18 cellular contexts compared by ENCODE assay signal in the genomic region with DNA sequence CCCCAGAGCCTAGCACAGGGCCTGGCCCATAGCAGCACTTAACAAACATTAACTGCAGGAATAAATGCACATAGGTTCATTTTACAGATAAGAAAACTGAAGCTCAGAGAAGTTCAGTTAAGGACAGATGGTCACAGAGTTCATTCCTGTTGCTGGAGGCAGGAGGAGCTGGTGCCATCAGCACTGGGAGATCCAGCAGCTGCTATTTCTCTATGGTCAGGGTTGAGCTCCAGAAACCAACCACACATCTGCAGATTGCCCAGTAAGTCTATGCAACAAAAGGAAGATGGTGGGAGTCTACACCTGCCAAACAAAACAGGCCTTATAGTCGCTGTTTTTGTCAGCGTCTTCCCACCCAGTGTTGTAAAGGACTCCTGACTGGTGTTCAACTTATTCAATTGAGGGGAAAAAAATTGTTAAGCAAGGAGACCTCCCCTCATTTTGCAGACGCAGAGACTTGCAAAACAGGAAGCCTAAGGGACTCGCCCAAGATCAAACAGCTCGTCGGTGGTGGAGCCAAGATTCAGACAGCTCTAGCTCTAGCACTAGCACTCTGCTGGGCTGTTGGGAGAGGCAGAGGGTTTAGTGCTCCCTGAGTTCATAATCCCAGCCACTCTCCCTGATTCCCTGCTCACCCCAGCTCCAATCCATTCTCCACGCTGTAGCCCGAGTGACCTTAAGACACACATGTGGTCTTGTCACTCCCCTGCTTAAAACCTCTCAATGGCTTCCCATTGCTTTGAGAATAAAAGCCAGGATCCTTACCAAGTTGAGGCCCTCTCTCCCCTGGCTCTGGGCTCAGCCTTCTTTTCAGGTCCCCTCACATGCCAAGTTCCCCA.
DNase-seq lines count a peak whose midpoint lies in the region; TF ChIP-seq lines count a peak whose summit lies in the region.
"Had no signal": no experiment of that assay in that cellular context is flagged by ENCODE, and none has a peak within 500 bp of the region (broad histone marks: within the 10 kb centered on the region; RNA-seq: fewer than 3 reads in every experiment).

No MANE protein-coding gene starts in this region.

- H3K27ac ChIP-seq in HL-60 (replicated peaks) = peak overlapping the region; percentile 11
- H3K27ac ChIP-seq: 22Rv1, heart right ventricle, KMS-11, Peyer's patch had no signal

- TF ChIP-seq CTCF in HL-60 (IDR thresholded peaks at IDR 0.05; ENCODE audit: insufficient read depth, low read length) = no peak

- peaks cover 4% of the 10 kb centered on the region for H3K27me3 ChIP-seq in HL-60 (ENCODE audit: insufficient read depth, poor library complexity, severe bottlenecking)

- no peak overlapping the region for H3K4me3 ChIP-seq in HL-60 (replicated peaks; ENCODE audit: insufficient read depth, low read length)
- H3K4me3 ChIP-seq: heart right ventricle, Peyer's patch had no signal

- DNase-seq in DMS 273 (lab: John Stamatoyannopoulos, UW; ENCODE audit: unreplicated experiment) = peak; percentile 27
- no peak for DNase-seq in DMS 273 treated with DMSO at 0.1 percent for 48 hours (lab: John Stamatoyannopoulos, UW)
- DNase-seq in HL-60 (ENCODE audit: low read depth in 1 of 2, low spot score in 1 of 2) = peak in 1 of 2 experiments; percentile 44
- peak; percentile 2 for DNase-seq in activated T-cell treated with anti-CD3 and anti-CD28 coated beads for 4 hours
- peak; percentile 24 for DNase-seq in effector CD8-positive, alpha-beta T cell (lab: John Stamatoyannopoulos, UW)
- DNase-seq in AG20443 (ENCODE audit: low spot score) = no peak
- no peak for DNase-seq in KG1 (lab: John Stamatoyannopoulos, UW)
- no peak for DNase-seq in AML-193 (lab: John Stamatoyannopoulos, UW)
- DNase-seq: C1 segment of cervical spinal cord; endodermal cell; H7; heart right ventricle; mammary epithelial cell; NCI-H1105; Peyer's patch; stimulated activated CD4-positive, alpha-beta T cell treated with anti-CD3 and anti-CD28 coated beads, Interleukin-12 subunit alpha, Interleukin-12 subunit beta, amount 100 ng/mL, for 4 hours had no signal

Comparison
In these comparisons a context has a peak if more than half of its experiments do, and no peak if none do; other contexts are left out.
1. DNase-seq: peak in DMS 273 (single experiment), activated T-cell treated with anti-CD3 and anti-CD28 coated beads for 4 hours (single experiment) and effector CD8-positive, alpha-beta T cell (single experiment); none in DMS 273 treated with DMSO at 0.1 percent for 48 hours (single experiment), AG20443 (single experiment), KG1 (single experiment) and AML-193 (0 of 2).